Comparison of ENCODE assay signal across 1 cellular context in the genomic region with DNA sequence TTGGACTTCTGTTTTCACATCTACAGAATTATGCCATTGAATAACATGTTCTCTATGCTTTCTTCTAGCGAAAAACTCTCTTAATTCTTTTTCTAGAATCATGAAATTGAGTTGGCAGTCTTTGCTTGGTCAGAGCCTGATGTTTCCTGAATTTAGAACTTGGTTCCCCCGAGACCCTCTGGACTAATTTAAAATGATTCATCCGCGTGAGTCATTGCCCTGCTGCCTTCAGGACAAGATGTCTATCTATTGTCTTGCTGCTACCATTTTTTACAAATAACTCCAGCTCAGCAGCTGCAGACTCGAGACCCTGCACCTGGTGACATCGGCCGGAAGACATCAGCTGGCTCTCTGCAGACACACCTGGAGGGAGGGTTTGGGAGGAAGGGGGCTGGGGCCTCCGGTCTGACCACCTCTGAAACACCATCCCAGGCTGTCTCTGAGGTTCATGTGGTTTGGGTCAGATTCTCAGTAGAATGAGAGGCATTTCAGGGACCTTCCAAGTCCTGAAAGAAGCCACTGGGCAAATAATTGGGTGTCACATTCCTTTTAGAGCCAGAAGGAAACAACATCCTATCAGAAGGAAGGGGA.
TF ChIP-seq lines count a peak whose summit lies in the region.

No MANE protein-coding gene starts in this region.

TF ChIP-seq in K562, 482 proteins besides CTCF, POLR2A, EP300 and RAD21 (continued from another document):
- TF ChIP-seq, protein P1, sequence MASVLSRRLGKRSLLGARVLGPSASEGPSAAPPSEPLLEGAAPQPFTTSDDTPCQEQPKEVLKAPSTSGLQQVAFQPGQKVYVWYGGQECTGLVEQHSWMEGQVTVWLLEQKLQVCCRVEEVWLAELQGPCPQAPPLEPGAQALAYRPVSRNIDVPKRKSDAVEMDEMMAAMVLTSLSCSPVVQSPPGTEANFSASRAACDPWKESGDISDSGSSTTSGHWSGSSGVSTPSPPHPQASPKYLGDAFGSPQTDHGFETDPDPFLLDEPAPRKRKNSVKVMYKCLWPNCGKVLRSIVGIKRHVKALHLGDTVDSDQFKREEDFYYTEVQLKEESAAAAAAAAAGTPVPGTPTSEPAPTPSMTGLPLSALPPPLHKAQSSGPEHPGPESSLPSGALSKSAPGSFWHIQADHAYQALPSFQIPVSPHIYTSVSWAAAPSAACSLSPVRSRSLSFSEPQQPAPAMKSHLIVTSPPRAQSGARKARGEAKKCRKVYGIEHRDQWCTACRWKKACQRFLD (CRISPR knock-in tag; IDR thresholded peaks at IDR 0.05) = peak; percentile 88
- no peak for TF ChIP-seq ZNF146 (CRISPR knock-in tag; IDR thresholded peaks at IDR 0.05; ENCODE audit: unreplicated experiment)
- no peak for TF ChIP-seq KLF13 (tag; IDR thresholded peaks at IDR 0.05; ENCODE audit: borderline replicate concordance, low read depth)
- TF ChIP-seq ZNF717 (CRISPR knock-in tag; IDR thresholded peaks at IDR 0.05) = no peak
- no peak for TF ChIP-seq ZNF224 (CRISPR knock-in tag; IDR thresholded peaks at IDR 0.05)
- TF ChIP-seq TCF3 (CRISPR knock-in tag; IDR thresholded peaks at IDR 0.05) = peak; percentile 53
- TF ChIP-seq PHB2 (IDR thresholded peaks at IDR 0.05; ENCODE audit: low read depth) = no peak
- TF ChIP-seq MEIS2 (IDR thresholded peaks at IDR 0.05; ENCODE audit: partially characterized antibody) = peak; percentile 42
- TF ChIP-seq DMBX1 (CRISPR knock-in tag; IDR thresholded peaks at IDR 0.05; ENCODE audit: borderline replicate concordance) = peak; percentile 77; the same call in 1 of the 2 replicates
- no peak for TF ChIP-seq RBM39 (optimal IDR thresholded peaks at IDR 0.05; ENCODE audit: low read depth, low read length)
- TF ChIP-seq, protein P2, sequence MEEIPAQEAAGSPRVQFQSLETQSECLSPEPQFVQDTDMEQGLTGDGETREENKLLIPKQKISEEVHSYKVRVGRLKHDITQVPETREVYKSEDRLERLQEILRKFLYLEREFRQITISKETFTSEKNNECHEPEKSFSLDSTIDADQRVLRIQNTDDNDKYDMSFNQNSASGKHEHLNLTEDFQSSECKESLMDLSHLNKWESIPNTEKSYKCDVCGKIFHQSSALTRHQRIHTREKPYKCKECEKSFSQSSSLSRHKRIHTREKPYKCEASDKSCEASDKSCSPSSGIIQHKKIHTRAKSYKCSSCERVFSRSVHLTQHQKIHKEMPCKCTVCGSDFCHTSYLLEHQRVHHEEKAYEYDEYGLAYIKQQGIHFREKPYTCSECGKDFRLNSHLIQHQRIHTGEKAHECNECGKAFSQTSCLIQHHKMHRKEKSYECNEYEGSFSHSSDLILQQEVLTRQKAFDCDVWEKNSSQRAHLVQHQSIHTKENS (CRISPR knock-in tag; IDR thresholded peaks at IDR 0.05) = no peak
- TF ChIP-seq ZNF24 (IDR thresholded peaks at IDR 0.05) = no peak
- no peak for TF ChIP-seq KAT8 (IDR thresholded peaks at IDR 0.05; ENCODE audit: low read depth)
- no peak for TF ChIP-seq FOXP1 (CRISPR knock-in tag; IDR thresholded peaks at IDR 0.05)
- 0 out of 2 replicates have a peak, but pooled peaks have one; percentile 24 for TF ChIP-seq ZNF311 (CRISPR knock-in tag; IDR thresholded peaks at IDR 0.05)
- TF ChIP-seq, protein P3, sequence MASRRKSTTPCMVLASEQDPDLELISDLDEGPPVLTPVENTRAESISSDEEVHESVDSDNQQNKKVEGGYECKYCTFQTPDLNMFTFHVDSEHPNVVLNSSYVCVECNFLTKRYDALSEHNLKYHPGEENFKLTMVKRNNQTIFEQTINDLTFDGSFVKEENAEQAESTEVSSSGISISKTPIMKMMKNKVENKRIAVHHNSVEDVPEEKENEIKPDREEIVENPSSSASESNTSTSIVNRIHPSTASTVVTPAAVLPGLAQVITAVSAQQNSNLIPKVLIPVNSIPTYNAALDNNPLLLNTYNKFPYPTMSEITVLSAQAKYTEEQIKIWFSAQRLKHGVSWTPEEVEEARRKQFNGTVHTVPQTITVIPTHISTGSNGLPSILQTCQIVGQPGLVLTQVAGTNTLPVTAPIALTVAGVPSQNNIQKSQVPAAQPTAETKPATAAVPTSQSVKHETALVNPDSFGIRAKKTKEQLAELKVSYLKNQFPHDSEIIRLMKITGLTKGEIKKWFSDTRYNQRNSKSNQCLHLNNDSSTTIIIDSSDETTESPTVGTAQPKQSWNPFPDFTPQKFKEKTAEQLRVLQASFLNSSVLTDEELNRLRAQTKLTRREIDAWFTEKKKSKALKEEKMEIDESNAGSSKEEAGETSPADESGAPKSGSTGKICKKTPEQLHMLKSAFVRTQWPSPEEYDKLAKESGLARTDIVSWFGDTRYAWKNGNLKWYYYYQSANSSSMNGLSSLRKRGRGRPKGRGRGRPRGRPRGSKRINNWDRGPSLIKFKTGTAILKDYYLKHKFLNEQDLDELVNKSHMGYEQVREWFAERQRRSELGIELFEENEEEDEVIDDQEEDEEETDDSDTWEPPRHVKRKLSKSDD (conservative IDR thresholded peaks at IDR 0.05; ENCODE audit: low read length) = no peak
- TF ChIP-seq, protein P4, sequence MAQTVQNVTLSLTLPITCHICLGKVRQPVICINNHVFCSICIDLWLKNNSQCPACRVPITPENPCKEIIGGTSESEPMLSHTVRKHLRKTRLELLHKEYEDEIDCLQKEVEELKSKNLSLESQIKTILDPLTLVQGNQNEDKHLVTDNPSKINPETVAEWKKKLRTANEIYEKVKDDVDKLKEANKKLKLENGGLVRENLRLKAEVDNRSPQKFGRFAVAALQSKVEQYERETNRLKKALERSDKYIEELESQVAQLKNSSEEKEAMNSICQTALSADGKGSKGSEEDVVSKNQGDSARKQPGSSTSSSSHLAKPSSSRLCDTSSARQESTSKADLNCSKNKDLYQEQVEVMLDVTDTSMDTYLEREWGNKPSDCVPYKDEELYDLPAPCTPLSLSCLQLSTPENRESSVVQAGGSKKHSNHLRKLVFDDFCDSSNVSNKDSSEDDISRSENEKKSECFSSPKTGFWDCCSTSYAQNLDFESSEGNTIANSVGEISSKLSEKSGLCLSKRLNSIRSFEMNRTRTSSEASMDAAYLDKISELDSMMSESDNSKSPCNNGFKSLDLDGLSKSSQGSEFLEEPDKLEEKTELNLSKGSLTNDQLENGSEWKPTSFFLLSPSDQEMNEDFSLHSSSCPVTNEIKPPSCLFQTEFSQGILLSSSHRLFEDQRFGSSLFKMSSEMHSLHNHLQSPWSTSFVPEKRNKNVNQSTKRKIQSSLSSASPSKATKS (CRISPR knock-in tag; IDR thresholded peaks at IDR 0.05) = no peak
- TF ChIP-seq FOSL1 (tag; conservative IDR thresholded peaks at IDR 0.05) = peak; percentile 99
- peak; percentile 95 for TF ChIP-seq SMARCA4 (IDR thresholded peaks at IDR 0.05)
- TF ChIP-seq PHF20 (IDR thresholded peaks at IDR 0.05; ENCODE audit: partially characterized antibody) = no peak
- no peak for TF ChIP-seq EZH2 (IDR thresholded peaks at IDR 0.05; ENCODE audit: borderline replicate concordance, low read depth, low read length)
- peak; percentile 54; the same call in 1 of the 2 replicates for TF ChIP-seq ZNF584 (CRISPR knock-in tag; IDR thresholded peaks at IDR 0.05; ENCODE audit: low read depth)
- peak; percentile 97 for TF ChIP-seq DPF2 (IDR thresholded peaks at IDR 0.05)
